ENCODE assay signal across 9 cellular contexts in genomic region chr1:148388260-148389026, GRCh38.
DNase-seq lines count a peak whose midpoint lies in the region; ATAC-seq and TF ChIP-seq lines count a peak whose summit lies in the region.
"Had no signal": no experiment of that assay in that cellular context is flagged by ENCODE, and none has a peak within 500 bp of the region (broad histone marks: within the 10 kb centered on the region; RNA-seq: fewer than 3 reads in every experiment).

No MANE protein-coding gene starts in this region.

- no peaks in the 10 kb centered on the region for H3K79me2 ChIP-seq in SK-N-SH (ENCODE audit: insufficient read depth)

- intact Hi-C loops in head of caudate nucleus (cut with DNase I): no loop called here

- H3K4me1 ChIP-seq in SK-N-SH (ENCODE audit: control insufficient read depth in 1 of 2, insufficient read depth in 2 of 2, low read depth in 1 of 2, low read length in 1 of 2): no peaks in the 10 kb centered on the region; a peak in 1 of 4 replicates

- CTCF ChIA-PET in SK-N-SH (lab: Yijun Ruan, JAX): no interaction called here

- peak overlapping the region; percentile 22 to 56 for H3K4me3 ChIP-seq in SK-N-SH (ENCODE audit: low read depth in 2 of 2, low read length in 1 of 2)
- H3K4me3 ChIP-seq: BLaER1 had no signal

- no peaks in the 10 kb centered on the region for H3K36me3 Mint-ChIP-seq in activated naive CD8-positive, alpha-beta T cell treated with anti-CD3 and anti-CD28 coated beads for 36 hours

- peaks cover 2% of the 10 kb centered on the region for H3K9me3 Mint-ChIP-seq in activated naive CD8-positive, alpha-beta T cell treated with anti-CD3 and anti-CD28 coated beads for 36 hours

- H3K9me3 ChIP-seq in SK-N-SH: no peaks in the 10 kb centered on the region

- DNase-seq in NCI-H1105 treated with DMSO at 0.1 percent for 48 hours (lab: John Stamatoyannopoulos, UW) (peak; percentile 3), NCI-H1105 (lab: John Stamatoyannopoulos, UW) (no peak), HT1080 (ENCODE audit: low read depth) (peak; percentile 91), SK-N-SH (peak; percentile 50), head of caudate nucleus (peak; percentile 86 to 97 (median 94)), omental fat pad (ENCODE audit: low spot score) (peak; percentile 48), superior temporal gyrus (ENCODE audit: extremely low spot score) (peak; percentile 96)
- peak; percentile 90 for DNase-seq in activated naive CD8-positive, alpha-beta T cell treated with anti-CD3 and anti-CD28 coated beads for 36 hours

- TF ChIP-seq RAD21 in SK-N-SH (IDR thresholded peaks at IDR 0.05; ENCODE audit: low read length): no peak

- WGBS in SK-N-SH (ENCODE audit: low lambda C conversion rate): 41% methylated on average over 33 of the region's 40 CpGs

- H3F3A ChIP-seq in SK-N-SH (replicated peaks; ENCODE audit: insufficient read depth): no peaks in the 10 kb centered on the region

- no peak for TF ChIP-seq CTCF in SK-N-SH (IDR thresholded peaks at IDR 0.05)
- no peak for TF ChIP-seq CTCF in omental fat pad (IDR thresholded peaks at IDR 0.05)

- H3K27me3 ChIP-seq in SK-N-SH (ENCODE audit: insufficient read depth): no peaks in the 10 kb centered on the region
- H3K27me3 ChIP-seq: BLaER1 had no signal

- H3K4me3 Mint-ChIP-seq in activated naive CD8-positive, alpha-beta T cell treated with anti-CD3 and anti-CD28 coated beads for 36 hours: peak overlapping the region; percentile 88

- no peak overlapping the region for H3K9ac ChIP-seq in SK-N-SH
- H3K9ac ChIP-seq: BLaER1 had no signal

- no peaks in the 10 kb centered on the region for H3K36me3 ChIP-seq in SK-N-SH (replicated peaks in 1 of 2; ENCODE audit: control insufficient read depth in 1 of 2, insufficient read depth in 2 of 2, low read length in 1 of 2)
- H3K36me3 ChIP-seq: BLaER1 had no signal

- ATAC-seq in omental fat pad (ENCODE audit: low FRiP score): peak; percentile 86

- TF ChIP-seq EP300 in SK-N-SH (IDR thresholded peaks at IDR 0.05; ENCODE audit: borderline replicate concordance in 1 of 2, low read depth in 1 of 2, low read length in 1 of 2): no peak

- H3K4me2 ChIP-seq in SK-N-SH: peak overlapping the region; percentile 62; the same call in 1 of the 2 replicates
- H3K4me2 ChIP-seq: BLaER1 had no signal

- no peaks in the 10 kb centered on the region for H3K9me2 ChIP-seq in SK-N-SH

- peak overlapping the region; percentile 100 for H3K27ac Mint-ChIP-seq in activated naive CD8-positive, alpha-beta T cell treated with anti-CD3 and anti-CD28 coated beads for 36 hours

- no peak overlapping the region for H3K27ac ChIP-seq in SK-N-SH (ENCODE audit: low read depth in 2 of 2, low read length in 1 of 2)
- H3K27ac ChIP-seq: BLaER1 had no signal

- POLR2A ChIA-PET in SK-N-SH (lab: Yijun Ruan, JAX): no interaction called here

- H3K27me3 Mint-ChIP-seq in activated naive CD8-positive, alpha-beta T cell treated with anti-CD3 and anti-CD28 coated beads for 36 hours: no peaks in the 10 kb centered on the region

- no peaks in the 10 kb centered on the region for H4K20me1 ChIP-seq in SK-N-SH (ENCODE audit: insufficient read depth)
- H4K20me1 ChIP-seq: BLaER1 had no signal

- H3K4me1 Mint-ChIP-seq in activated naive CD8-positive, alpha-beta T cell treated with anti-CD3 and anti-CD28 coated beads for 36 hours: peaks cover 31% of the 10 kb centered on the region

- peak overlapping the region; percentile 95 for H2AFZ ChIP-seq in SK-N-SH (ENCODE audit: low read depth)

TF ChIP-seq in SK-N-SH, 30 proteins besides CTCF, POLR2A, EP300 and RAD21:
- TF ChIP-seq PBX3 (IDR thresholded peaks at IDR 0.05) (no peak), GABPA (IDR thresholded peaks at IDR 0.05; ENCODE audit: low read depth) (peak; percentile 57), GATA2 (CRISPR knock-in tag; IDR thresholded peaks at IDR 0.05) (no peak), RCOR1 (IDR thresholded peaks at IDR 0.05; ENCODE audit: low read length) (no peak), TEAD4 (IDR thresholded peaks at IDR 0.05; ENCODE audit: borderline replicate concordance, insufficient read depth) (no peak)
